16 cellular contexts compared by ENCODE assay signal in the genomic region with DNA sequence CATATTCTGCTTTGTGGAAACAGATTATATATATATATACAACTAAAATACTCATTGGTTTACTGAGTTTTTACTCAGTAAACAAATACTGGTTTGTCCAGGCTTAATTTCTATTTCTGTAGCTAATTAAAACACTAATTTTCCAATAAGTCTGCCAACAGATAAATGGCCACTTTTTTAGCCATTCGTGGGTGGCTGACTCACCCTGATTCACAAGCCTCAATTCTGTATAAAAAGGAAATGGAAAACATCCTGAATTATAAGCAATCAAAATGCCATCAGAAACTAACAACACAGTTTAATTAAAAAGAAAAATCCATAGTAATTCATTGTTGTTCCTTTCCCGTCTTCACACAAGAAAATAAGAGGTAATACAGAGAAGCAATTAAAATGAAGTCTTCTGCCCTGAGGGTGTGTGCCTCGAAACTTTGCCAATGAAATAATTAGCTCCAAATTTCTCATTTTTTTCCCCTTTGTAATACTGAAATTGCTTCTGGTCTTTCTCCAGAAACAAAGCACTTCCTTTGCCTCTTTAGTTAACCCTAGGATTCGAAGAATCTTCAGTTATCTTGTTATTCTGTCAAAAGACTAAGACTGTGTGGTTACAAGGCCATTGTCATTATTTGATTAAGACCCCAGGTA.
DNase-seq lines count a peak whose midpoint lies in the region; TF ChIP-seq lines count a peak whose summit lies in the region.
"Had no signal": no experiment of that assay in that cellular context is flagged by ENCODE, and none has a peak within 500 bp of the region (broad histone marks: within the 10 kb centered on the region; RNA-seq: fewer than 3 reads in every experiment).

No MANE protein-coding gene starts in this region.

- H3K4me3 ChIP-seq in ACC112 (ENCODE audit: low read depth, low read length): peak overlapping the region; percentile 55
- no peak overlapping the region for H3K4me3 ChIP-seq in Karpas-422 (ENCODE audit: low read length)
- no peak overlapping the region for H3K4me3 ChIP-seq in mammary epithelial cell (replicated peaks in 1 of 3; ENCODE audit: insufficient read depth in 1 of 3, low read depth in 2 of 3, low read length in 3 of 3)
- no peak overlapping the region for H3K4me3 ChIP-seq in foreskin fibroblast (ENCODE audit: low read depth in 1 of 2, low read length in 2 of 2)
- H3K4me3 ChIP-seq: mucosa of descending colon, thyroid gland had no signal

- TF ChIP-seq CTCF in mammary epithelial cell (conservative IDR thresholded peaks at IDR 0.05 in 1 of 2, IDR thresholded peaks at IDR 0.05 in 1 of 2; ENCODE audit: extremely low read depth in 1 of 2, insufficient read depth in 1 of 2, low read depth in 1 of 2, low read length in 2 of 2) (no peak), foreskin fibroblast (IDR thresholded peaks at IDR 0.05; ENCODE audit: low read depth, low read length) (no peak)

- H4K20me1 ChIP-seq in Karpas-422 (ENCODE audit: insufficient read depth, low read depth, low read length) (no peaks in the 10 kb centered on the region), mammary epithelial cell (ENCODE audit: insufficient read depth, low read length) (no peaks in the 10 kb centered on the region)

- H3K9me3 ChIP-seq in Karpas-422 (ENCODE audit: low read length) (no peaks in the 10 kb centered on the region), mammary epithelial cell (replicated peaks; ENCODE audit: insufficient read depth, low read length) (no peaks in the 10 kb centered on the region)
- H3K9me3 ChIP-seq: mucosa of descending colon, thyroid gland had no signal

- H3K36me3 ChIP-seq in ACC112 (ENCODE audit: insufficient read depth, low read length): peaks cover 7% of the 10 kb centered on the region; the same call in 1 of the 2 replicates
- H3K36me3 ChIP-seq in Karpas-422 (ENCODE audit: insufficient read depth, low read length): no peaks in the 10 kb centered on the region
- H3K36me3 ChIP-seq in mammary epithelial cell (ENCODE audit: insufficient read depth, low read length): no peaks in the 10 kb centered on the region

- H3K79me2 ChIP-seq in ACC112 (ENCODE audit: control insufficient read depth, insufficient read depth, low read length, unreplicated experiment): no peaks in the 10 kb centered on the region
- no peaks in the 10 kb centered on the region for H3K79me2 ChIP-seq in Karpas-422 (ENCODE audit: low read length)
- H3K79me2 ChIP-seq in mammary epithelial cell (ENCODE audit: insufficient read depth, low read length): no peaks in the 10 kb centered on the region

- CTCF ChIA-PET in mammary epithelial cell (lab: Charles Lee; ENCODE audit: low non-redundant PET): interaction anchor here (0.6 kb wide), 1 partner anchor 58 kb away, joined by 3 read pairs; no protein-coding TSS in a partner anchor

- peak overlapping the region; percentile 88 for H2AFZ ChIP-seq in ACC112 (ENCODE audit: low read length, unreplicated experiment)
- peak overlapping the region; percentile 48; the same call in 1 of the 2 replicates for H2AFZ ChIP-seq in Karpas-422 (ENCODE audit: low read length)
- H2AFZ ChIP-seq in mammary epithelial cell (ENCODE audit: low read depth, low read length): peak overlapping the region; percentile 43

- H3K9ac ChIP-seq in Karpas-422 (ENCODE audit: low read length) (no peak overlapping the region), mammary epithelial cell (ENCODE audit: insufficient read depth, low read length) (no peak overlapping the region)

- no peaks in the 10 kb centered on the region for H3K27me3 ChIP-seq in ACC112 (ENCODE audit: insufficient read depth, low read length)
- H3K27me3 ChIP-seq in Karpas-422 (ENCODE audit: low read length): no peaks in the 10 kb centered on the region
- H3K27me3 ChIP-seq in mammary epithelial cell (ENCODE audit: insufficient read depth, low read length): no peaks in the 10 kb centered on the region
- H3K27me3 ChIP-seq: thyroid gland had no signal

- intact Hi-C loops in mammary epithelial cell (cut with micrococcal nuclease): no loop called here

- peaks cover 11% of the 10 kb centered on the region for H3K4me1 ChIP-seq in ACC112 (ENCODE audit: control insufficient read depth, insufficient read depth, low read length, unreplicated experiment)
- peaks cover 10% of the 10 kb centered on the region for H3K4me1 ChIP-seq in Karpas-422 (ENCODE audit: low read length)
- H3K4me1 ChIP-seq in mammary epithelial cell (ENCODE audit: insufficient read depth, low read length): peaks cover 22% of the 10 kb centered on the region
- H3K4me1 ChIP-seq: thyroid gland had no signal

- peak overlapping the region; percentile 77 for H3K27ac ChIP-seq in ACC112 (ENCODE audit: low read depth, low read length)
- no peak overlapping the region for H3K27ac ChIP-seq in Karpas-422 (ENCODE audit: low read length)
- peak overlapping the region; percentile 4 for H3K27ac ChIP-seq in mammary epithelial cell (ENCODE audit: insufficient read depth, low read depth, low read length)
- H3K27ac ChIP-seq: thyroid gland had no signal

- dilution Hi-C loops in mammary epithelial cell (cut with HindIII; ENCODE audit: low sequenced_read_pairs): no loop called here

- H3K9me2 ChIP-seq in Karpas-422 (replicated peaks; ENCODE audit: insufficient read depth, low read length): no peaks in the 10 kb centered on the region

- H3K4me2 ChIP-seq in Karpas-422 (ENCODE audit: low read depth, low read length, poor library complexity, severe bottlenecking) (no peak overlapping the region), mammary epithelial cell (ENCODE audit: insufficient read depth, low read depth, low read length) (peak overlapping the region; percentile 61)

- DNase-seq in Karpas-422 (no peak), mammary epithelial cell (peak; percentile 39), foreskin fibroblast (peak; percentile 55 to 77), CD1c-positive myeloid dendritic cell (ENCODE audit: extremely low spot score) (no peak), GM19238 (ENCODE audit: insufficient read length, low spot score) (no peak), D341Med (ENCODE audit: low spot score) (no peak)
- DNase-seq in stimulated activated CD4-positive, alpha-beta T cell treated with anti-CD3 and anti-CD28 coated beads, Interleukin-4, amount 100 ng/mL, for 1 hour: no peak
- DNase-seq: activated naive CD8-positive, alpha-beta T cell treated with anti-CD3 and anti-CD28 coated beads, Interleukin-2, amount 50 U/mL, for 24 hours; CD4-positive, CD25-positive, alpha-beta regulatory T cell; DMS79 treated with DMSO at 0.1 percent for 48 hours; H9; mucosa of descending colon; NCI-H82; stimulated activated CD4-positive, alpha-beta T cell treated with anti-CD3 and anti-CD28 coated beads, Interleukin-15, amount 100 ng/mL, for 24 hours; thyroid gland had no signal

- WGBS in mammary epithelial cell (ENCODE audit: low coverage, missing lambda C conversion rate): 2% methylated on average over 4 of the region's 4 CpGs

- BruUV-seq in mammary epithelial cell (replicated peaks; lab: Mats Ljungman, UMichigan): no TSS peak

- in situ Hi-C loops in mammary epithelial cell (cut with MboI; ENCODE audit: low sequenced_read_pairs in 2 of 2): no loop called here

Comparison
In these comparisons a context has a peak if more than half of its experiments do, and no peak if none do; other contexts are left out.
1. DNase-seq: peak in mammary epithelial cell (single experiment) and foreskin fibroblast (2 of 2); none in Karpas-422 (single experiment), CD1c-positive myeloid dendritic cell (single experiment), GM19238 (single experiment), stimulated activated CD4-positive, alpha-beta T cell treated with anti-CD3 and anti-CD28 coated beads, Interleukin-4, amount 100 ng/mL, for 1 hour (single experiment) and D341Med (single experiment).
2. Peak in every context shown above with its lines, with median percentiles within 50 percentile points of each other: H2AFZ ChIP-seq.